ENCODE assay signal across 8 cellular contexts in the genomic region with DNA sequence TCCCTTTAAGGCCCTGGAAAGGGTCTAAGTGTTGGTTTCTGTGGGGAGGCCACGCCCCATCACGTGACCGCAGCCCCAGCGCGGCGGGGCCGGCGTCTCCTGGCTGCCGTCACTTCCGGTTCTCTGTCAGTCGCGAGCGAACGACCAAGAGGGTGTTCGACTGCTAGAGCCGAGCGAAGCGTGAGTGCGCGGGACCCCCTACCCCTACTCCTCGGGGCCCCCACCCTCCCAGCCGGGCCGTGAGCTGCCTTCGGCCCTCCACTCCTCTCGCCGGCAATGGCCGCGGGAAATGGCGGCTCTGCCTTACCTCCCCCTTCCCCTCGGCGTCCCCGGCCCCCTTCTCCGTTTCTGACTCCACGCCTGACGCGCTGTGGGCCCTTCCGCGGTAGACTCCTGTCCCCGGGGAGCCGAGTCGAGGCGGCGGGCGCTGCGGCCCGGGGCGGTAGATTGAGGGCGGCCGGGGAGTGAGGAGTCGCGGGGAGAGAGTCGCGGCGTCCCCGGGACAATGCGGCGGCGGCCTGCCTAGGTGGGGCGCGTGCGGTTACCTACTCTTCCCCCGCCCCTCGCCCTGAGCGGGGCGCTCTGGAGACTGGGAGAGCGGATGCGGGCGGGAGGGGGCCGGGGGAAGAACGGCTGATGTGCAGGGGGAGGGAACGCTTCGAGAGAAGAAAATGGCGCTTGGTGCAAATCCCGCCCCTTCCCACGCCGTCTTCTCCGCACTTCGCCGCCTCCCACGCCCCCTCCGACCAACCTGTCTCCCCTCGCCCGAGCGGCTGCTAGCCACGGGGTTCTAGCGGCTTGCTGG. TPM values are rescaled to one million over a fixed set of nuclear protein-coding genes. Genes with fewer than 3 reads are reported as not detected.
A peak's percentile ranks its signal among the peaks of the same experiment; 100 is the strongest.
DNase-seq lines count a peak whose midpoint lies in the region; ATAC-seq and TF ChIP-seq lines count a peak whose summit lies in the region.

Gene SUB1 (plus strand): TSS at position 112 of the 805 bp plus-strand sequence. CDS start 2,956 bp downstream, outside the sequence.

- peak within 1 kb of the TSS; percentile 90 for H3K4me3 Mint-ChIP-seq in T-helper 2 cell treated with Interferon-gamma antibody and Interleukin-4, amounts not matched to agents 5 μg/mL and 100 μg/mL, for 36 hours

- peak within 1 kb of the TSS; percentile 99 for H3K27ac ChIP-seq in ascending aorta

- H3K4me3 ChIP-seq in ascending aorta = peak within 1 kb of the TSS; percentile 94 to 96

- DNase-seq in NCI-H1930 (lab: John Stamatoyannopoulos, UW) (peak; percentile 92 to 97), ascending aorta (ENCODE audit: low spot score in 2 of 2) (peak; percentile 73 to 96), hepatic stellate cell (ENCODE audit: low spot score) (peak; percentile 92), renal cortical epithelial cell (ENCODE audit: low read depth) (peak; percentile 78), cortex of kidney (lab: John Stamatoyannopoulos, UW) (no peak)
- DNase-seq in T-helper 2 cell treated with Interferon-gamma antibody and Interleukin-4, amounts not matched to agents 5 μg/mL and 100 μg/mL, for 36 hours (ENCODE audit: low spot score) = peak; percentile 92

- intact Hi-C loops in ascending aorta (cut with DNase I) = loop anchor here (2.0 to 5.0 kb wide), 8 partner anchors 51 to 857 kb away; partner anchors contain the start of genes GOLPH3, MTMR12, TARS1 and ZFR

- H3K9me3 ChIP-seq in ascending aorta = peaks cover 0 to 9% of the 10 kb centered on the region in 2 donors

- H3K36me3 Mint-ChIP-seq in T-helper 2 cell treated with Interferon-gamma antibody and Interleukin-4, amounts not matched to agents 5 μg/mL and 100 μg/mL, for 36 hours (ENCODE audit: low read depth) = peaks cover 33% of the 10 kb centered on the region

- peak within 1 kb of the TSS; percentile 94 for H3K27ac Mint-ChIP-seq in T-helper 2 cell treated with Interferon-gamma antibody and Interleukin-4, amounts not matched to agents 5 μg/mL and 100 μg/mL, for 36 hours

- H3K27me3 ChIP-seq in ascending aorta = no peaks in the 10 kb centered on the region

- peaks cover 3% of the 10 kb centered on the region for H3K27me3 Mint-ChIP-seq in T-helper 2 cell treated with Interferon-gamma antibody and Interleukin-4, amounts not matched to agents 5 μg/mL and 100 μg/mL, for 36 hours (ENCODE audit: low read depth)

- peaks cover 3 to 13% of the 10 kb centered on the region in 2 donors for H3K36me3 ChIP-seq in ascending aorta

- H3K4me1 ChIP-seq in ascending aorta = peaks cover 6 to 18% of the 10 kb centered on the region in 2 donors

- ATAC-seq in GM18505 (IDR thresholded peaks at IDR 0.05; ENCODE audit: unreplicated experiment) (peak; percentile 44), HG02973 (IDR thresholded peaks at IDR 0.05; ENCODE audit: unreplicated experiment) (peak; percentile 38)

- H3K9me3 Mint-ChIP-seq in T-helper 2 cell treated with Interferon-gamma antibody and Interleukin-4, amounts not matched to agents 5 μg/mL and 100 μg/mL, for 36 hours = no peaks in the 10 kb centered on the region

- TF ChIP-seq CTCF in ascending aorta (IDR thresholded peaks at IDR 0.05) = peak in 1 of 3 experiments; percentile 13

- H3K4me1 Mint-ChIP-seq in T-helper 2 cell treated with Interferon-gamma antibody and Interleukin-4, amounts not matched to agents 5 μg/mL and 100 μg/mL, for 36 hours (ENCODE audit: low read depth) = peaks cover 55% of the 10 kb centered on the region

- TF ChIP-seq POLR2A in GM18505 (IDR thresholded peaks at IDR 0.05; ENCODE audit: borderline replicate concordance, extremely low read depth, insufficient read depth, insufficient read length) = peak; percentile 96

RNA-seq across cellular contexts. Expression of gene SUB1, which starts in this region (rescaled TPM):
- total RNA-seq in ascending aorta (103 TPM), renal cortical epithelial cell (319 and 351 TPM in 2 replicates)
